Comparison of ENCODE assay signal across 1 cellular context in the genomic region with DNA sequence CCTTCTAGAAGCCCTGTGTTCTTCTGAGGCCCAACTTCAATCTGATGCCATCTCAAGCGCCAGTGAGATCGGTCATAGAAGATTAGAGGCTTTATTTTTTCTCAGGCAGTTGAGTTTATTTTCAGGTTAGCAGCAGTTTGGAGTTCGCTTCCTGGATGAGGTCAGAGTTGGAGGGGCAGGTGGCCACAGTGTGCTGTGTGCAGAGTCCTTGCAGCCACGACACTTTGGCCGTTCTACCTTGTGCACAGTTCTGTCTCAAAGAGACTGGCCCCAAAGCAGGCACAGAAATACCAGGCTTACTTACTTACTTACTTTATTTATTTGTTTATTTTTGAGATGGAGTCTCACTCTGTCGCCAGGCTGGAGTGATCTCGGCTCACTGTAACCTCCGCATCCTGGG.
TF ChIP-seq lines count a peak whose summit lies in the region.

No MANE protein-coding gene starts in this region.

TF ChIP-seq in HepG2, 621 proteins besides CTCF, POLR2A, EP300 and RAD21 (continued from another document):
- TF ChIP-seq MYPOP (CRISPR knock-in tag; IDR thresholded peaks at IDR 0.05) (no peak), ZBTB46 (CRISPR knock-in tag; IDR thresholded peaks at IDR 0.05; ENCODE audit: borderline replicate concordance) (no peak), ZNF7 (CRISPR knock-in tag; IDR thresholded peaks at IDR 0.05) (peak; percentile 89)
- TF ChIP-seq, protein P1, sequence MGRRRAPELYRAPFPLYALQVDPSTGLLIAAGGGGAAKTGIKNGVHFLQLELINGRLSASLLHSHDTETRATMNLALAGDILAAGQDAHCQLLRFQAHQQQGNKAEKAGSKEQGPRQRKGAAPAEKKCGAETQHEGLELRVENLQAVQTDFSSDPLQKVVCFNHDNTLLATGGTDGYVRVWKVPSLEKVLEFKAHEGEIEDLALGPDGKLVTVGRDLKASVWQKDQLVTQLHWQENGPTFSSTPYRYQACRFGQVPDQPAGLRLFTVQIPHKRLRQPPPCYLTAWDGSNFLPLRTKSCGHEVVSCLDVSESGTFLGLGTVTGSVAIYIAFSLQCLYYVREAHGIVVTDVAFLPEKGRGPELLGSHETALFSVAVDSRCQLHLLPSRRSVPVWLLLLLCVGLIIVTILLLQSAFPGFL (CRISPR knock-in tag; IDR thresholded peaks at IDR 0.05) = no peak
- TF ChIP-seq, protein P2, sequence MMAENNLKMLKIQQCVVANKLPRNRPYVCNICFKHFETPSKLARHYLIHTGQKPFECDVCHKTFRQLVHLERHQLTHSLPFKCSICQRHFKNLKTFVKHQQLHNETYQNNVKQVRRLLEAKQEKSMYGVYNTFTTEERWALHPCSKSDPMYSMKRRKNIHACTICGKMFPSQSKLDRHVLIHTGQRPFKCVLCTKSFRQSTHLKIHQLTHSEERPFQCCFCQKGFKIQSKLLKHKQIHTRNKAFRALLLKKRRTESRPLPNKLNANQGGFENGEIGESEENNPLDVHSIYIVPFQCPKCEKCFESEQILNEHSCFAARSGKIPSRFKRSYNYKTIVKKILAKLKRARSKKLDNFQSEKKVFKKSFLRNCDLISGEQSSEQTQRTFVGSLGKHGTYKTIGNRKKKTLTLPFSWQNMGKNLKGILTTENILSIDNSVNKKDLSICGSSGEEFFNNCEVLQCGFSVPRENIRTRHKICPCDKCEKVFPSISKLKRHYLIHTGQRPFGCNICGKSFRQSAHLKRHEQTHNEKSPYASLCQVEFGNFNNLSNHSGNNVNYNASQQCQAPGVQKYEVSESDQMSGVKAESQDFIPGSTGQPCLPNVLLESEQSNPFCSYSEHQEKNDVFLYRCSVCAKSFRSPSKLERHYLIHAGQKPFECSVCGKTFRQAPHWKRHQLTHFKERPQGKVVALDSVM (CRISPR knock-in tag; IDR thresholded peaks at IDR 0.05) = no peak
TF ChIP-seq in HepG2: peak in this region for 1.
